ENCODE assay signal across 19 cellular contexts in genomic region chr1:9261496-9261895, GRCh38.
"Had no signal": no experiment of that assay in that cellular context is flagged by ENCODE, and none has a peak within 500 bp of the region (broad histone marks: within the 10 kb centered on the region; RNA-seq: fewer than 3 reads in every experiment).

No MANE protein-coding gene starts in this region.

- H3K9me3 ChIP-seq: heart left ventricle, pancreas, upper lobe of left lung, vagina had no signal

- H3K27me3 Mint-ChIP-seq: naive B cell, progenitor cell of endocrine pancreas had no signal

- H3K27ac Mint-ChIP-seq: progenitor cell of endocrine pancreas had no signal

- DNase-seq: dermis blood vessel endothelial cell; foreskin melanocyte; heart left ventricle; hippocampal formation; left colon; left ventricle myocardium superior; mesendoderm; naive B cell; occipital lobe; pancreas; small intestine; stimulated activated CD4-positive, alpha-beta T cell treated with anti-CD3 and anti-CD28 coated beads, Interleukin-12 subunit alpha, Interleukin-12 subunit beta, amount 100 ng/mL, for 4 hours; stimulated activated naive CD4-positive, alpha-beta T cell treated with Interleukin-2 at 50 U/mL for 16 hours had no signal

- FAIRE-seq: colon, pancreas, small intestine had no signal

- H3K27ac ChIP-seq: heart left ventricle, pancreas, upper lobe of left lung, vagina had no signal

- H3K27me3 ChIP-seq: heart left ventricle, pancreas, upper lobe of left lung, vagina had no signal

- H3K4me3 Mint-ChIP-seq: neural crest cell had no signal

- H3K4me3 ChIP-seq: heart left ventricle, pancreas, upper lobe of left lung, vagina had no signal

- H3K4me1 ChIP-seq: pancreas, vagina had no signal

- ATAC-seq: heart left ventricle, left colon, left ventricle myocardium superior, pancreas, right cardiac atrium had no signal
